34 cellular contexts compared by ENCODE assay signal in genomic region chr7:112366886-112367285, GRCh38.
"Had no signal": no experiment of that assay in that cellular context is flagged by ENCODE, and none has a peak within 500 bp of the region (broad histone marks: within the 10 kb centered on the region; RNA-seq: fewer than 3 reads in every experiment).

No MANE protein-coding gene starts in this region.

- H3K9me3 Mint-ChIP-seq: activated B cell treated with CpG ODN at 0.5 μM for 24 hours; activated CD4-positive, alpha-beta memory T cell treated with anti-CD3 and anti-CD28 coated beads for 36 hours; activated CD4-positive, alpha-beta T cell treated with anti-CD3 and anti-CD28 coated beads, Interleukin-2, amount 10 ng/mL, durations not matched to agents 24 days and 14 days; activated naive CD4-positive, alpha-beta T cell treated with anti-CD3 and anti-CD28 coated beads for 36 hours; activated naive CD4-positive, alpha-beta T cell treated with anti-CD3 and anti-CD28 coated beads, Interleukin-2, amount 50 U/mL, for 24 hours; activated naive CD8-positive, alpha-beta T cell treated with anti-CD3 and anti-CD28 coated beads for 36 hours; activated naive CD8-positive, alpha-beta T cell treated with anti-CD3 and anti-CD28 coated beads, Interleukin-2, amount 50 U/mL, for 24 hours; activated T-helper 1 cell treated with anti-CD3 and anti-CD28 coated beads, Interleukin-12 subunit alpha, Interleukin-12 subunit beta, Interleukin-2, Interleukin-4 antibody, amounts not matched to agents 30 ng/mL and 10 ng/mL and 1 ng/mL, durations not matched to agents 14 hours and 24 hours and 36 hours; activated T-helper 2 cell treated with anti-CD3 and anti-CD28 coated beads, Interferon-gamma antibody, Interleukin-2, Interleukin-4, amounts not matched to agents 10 μg/mL and 5 μg/mL and 100 μg/mL, durations not matched to agents 14 hours and 24 hours and 36 hours; endodermal cell; T-helper 2 cell treated with Interferon-gamma antibody and Interleukin-4, amounts not matched to agents 5 μg/mL and 100 μg/mL, for 36 hours had no signal

- H3K4me1 Mint-ChIP-seq: activated B cell treated with CpG ODN at 0.5 μM for 24 hours; activated CD4-positive, alpha-beta T cell treated with anti-CD3 and anti-CD28 coated beads, Interleukin-2, amount 10 ng/mL, durations not matched to agents 24 days and 14 days; activated CD8-positive, alpha-beta memory T cell treated with anti-CD3 and anti-CD28 coated beads, Interleukin-2, amount 10 ng/mL, durations not matched to agents 7 days and 5 days; activated naive CD4-positive, alpha-beta T cell treated with anti-CD3 and anti-CD28 coated beads, Interleukin-2, amount 50 U/mL, for 24 hours; activated naive CD8-positive, alpha-beta T cell treated with anti-CD3 and anti-CD28 coated beads for 36 hours; activated naive CD8-positive, alpha-beta T cell treated with anti-CD3 and anti-CD28 coated beads, Interleukin-2, amount 50 U/mL, for 24 hours had no signal

- DNase-seq: activated B cell treated with CpG ODN at 0.5 μM for 24 hours; activated CD4-positive, alpha-beta memory T cell treated with anti-CD3 and anti-CD28 coated beads for 36 hours; activated CD4-positive, alpha-beta T cell treated with anti-CD3 and anti-CD28 coated beads, Interleukin-2, amount 10 ng/mL, durations not matched to agents 24 days and 14 days; activated CD8-positive, alpha-beta memory T cell treated with anti-CD3 and anti-CD28 coated beads, Interleukin-2, amount 10 ng/mL, durations not matched to agents 7 days and 5 days; activated CD8-positive, alpha-beta memory T cell treated with anti-CD3 and anti-CD28 coated beads, Interleukin-2, amount 50 U/mL, for 4 hours; activated CD8-positive, alpha-beta T cell treated with anti-CD3 and anti-CD28 coated beads, Interleukin-2, amount 10 ng/mL, durations not matched to agents 7 days and 5 days; activated effector memory CD4-positive, alpha-beta T cell treated with anti-CD3 and anti-CD28 coated beads, Interleukin-2, amount 50 U/mL, for 16 hours; activated naive CD4-positive, alpha-beta T cell treated with anti-CD3 and anti-CD28 coated beads for 36 hours; activated naive CD8-positive, alpha-beta T cell treated with anti-CD3 and anti-CD28 coated beads for 36 hours; activated naive CD8-positive, alpha-beta T cell treated with anti-CD3 and anti-CD28 coated beads, Interleukin-2, amount 50 U/mL, for 24 hours; activated T-cell treated with anti-CD3 and anti-CD28 coated beads, Interleukin-2, amount 50 U/mL, for 1 hour; activated T-cell treated with anti-CD3 and anti-CD28 coated beads, Interleukin-2, amount 50 U/mL, for 48 hours; adrenal gland; amygdala; aorta; body of pancreas; central memory CD4-positive, alpha-beta T cell; cerebellar nuclear complex; colonic mucosa; effector memory CD4-positive, alpha-beta T cell; endodermal cell; foreskin fibroblast; glutamatergic neuron; heart left ventricle; T-helper 1 cell; T-helper 17 cell; T1000; WERI-Rb-1 had no signal

- H3K27ac ChIP-seq: adrenal gland, body of pancreas, colonic mucosa, heart left ventricle, WERI-Rb-1 had no signal

- H3K27me3 Mint-ChIP-seq: activated B cell treated with CpG ODN at 0.5 μM for 24 hours; activated CD4-positive, alpha-beta T cell treated with anti-CD3 and anti-CD28 coated beads, Interleukin-2, amount 10 ng/mL, durations not matched to agents 24 days and 14 days; activated CD8-positive, alpha-beta memory T cell treated with anti-CD3 and anti-CD28 coated beads, Interleukin-2, amount 10 ng/mL, durations not matched to agents 7 days and 5 days; activated naive CD4-positive, alpha-beta T cell treated with anti-CD3 and anti-CD28 coated beads, Interleukin-2, amount 50 U/mL, for 24 hours; activated naive CD8-positive, alpha-beta T cell treated with anti-CD3 and anti-CD28 coated beads for 36 hours had no signal

- H3K4me3 Mint-ChIP-seq: activated B cell treated with CpG ODN at 0.5 μM for 24 hours; activated CD4-positive, alpha-beta memory T cell treated with anti-CD3 and anti-CD28 coated beads for 36 hours; activated CD4-positive, alpha-beta T cell treated with anti-CD3 and anti-CD28 coated beads, Interleukin-2, amount 10 ng/mL, durations not matched to agents 24 days and 14 days; activated CD8-positive, alpha-beta memory T cell treated with anti-CD3 and anti-CD28 coated beads, Interleukin-2, amount 10 ng/mL, durations not matched to agents 7 days and 5 days; activated CD8-positive, alpha-beta T cell treated with anti-CD3 and anti-CD28 coated beads, Interleukin-2, amount 10 ng/mL, durations not matched to agents 7 days and 5 days; activated naive CD4-positive, alpha-beta T cell treated with anti-CD3 and anti-CD28 coated beads for 36 hours; activated naive CD4-positive, alpha-beta T cell treated with anti-CD3 and anti-CD28 coated beads, Interleukin-2, amount 50 U/mL, for 24 hours; activated naive CD8-positive, alpha-beta T cell treated with anti-CD3 and anti-CD28 coated beads for 36 hours; activated naive CD8-positive, alpha-beta T cell treated with anti-CD3 and anti-CD28 coated beads, Interleukin-2, amount 50 U/mL, for 24 hours; activated T-helper 1 cell treated with anti-CD3 and anti-CD28 coated beads, Interleukin-12 subunit alpha, Interleukin-12 subunit beta, Interleukin-2, Interleukin-4 antibody, amounts not matched to agents 30 ng/mL and 10 ng/mL and 1 ng/mL, durations not matched to agents 14 hours and 24 hours and 36 hours; endodermal cell; T-helper 17 cell; T-helper 2 cell treated with Interferon-gamma antibody and Interleukin-4, amounts not matched to agents 5 μg/mL and 100 μg/mL, for 36 hours had no signal

- H3K27ac Mint-ChIP-seq: activated B cell treated with CpG ODN at 0.5 μM for 24 hours; activated CD4-positive, alpha-beta memory T cell treated with anti-CD3 and anti-CD28 coated beads for 36 hours; activated CD4-positive, alpha-beta T cell treated with anti-CD3 and anti-CD28 coated beads, Interleukin-2, amount 10 ng/mL, durations not matched to agents 24 days and 14 days; activated CD8-positive, alpha-beta memory T cell treated with anti-CD3 and anti-CD28 coated beads, Interleukin-2, amount 10 ng/mL, durations not matched to agents 7 days and 5 days; activated CD8-positive, alpha-beta T cell treated with anti-CD3 and anti-CD28 coated beads, Interleukin-2, amount 10 ng/mL, durations not matched to agents 7 days and 5 days; activated naive CD4-positive, alpha-beta T cell treated with anti-CD3 and anti-CD28 coated beads for 36 hours; activated naive CD4-positive, alpha-beta T cell treated with anti-CD3 and anti-CD28 coated beads, Interleukin-2, amount 50 U/mL, for 24 hours; activated naive CD8-positive, alpha-beta T cell treated with anti-CD3 and anti-CD28 coated beads for 36 hours; activated naive CD8-positive, alpha-beta T cell treated with anti-CD3 and anti-CD28 coated beads, Interleukin-2, amount 50 U/mL, for 24 hours; activated T-helper 1 cell treated with anti-CD3 and anti-CD28 coated beads, Interleukin-12 subunit alpha, Interleukin-12 subunit beta, Interleukin-2, Interleukin-4 antibody, amounts not matched to agents 30 ng/mL and 10 ng/mL and 1 ng/mL, durations not matched to agents 14 hours and 24 hours and 36 hours; activated T-helper 2 cell treated with anti-CD3 and anti-CD28 coated beads, Interferon-gamma antibody, Interleukin-2, Interleukin-4, amounts not matched to agents 10 μg/mL and 5 μg/mL and 100 μg/mL, durations not matched to agents 14 hours and 24 hours and 36 hours; endodermal cell; T-helper 17 cell; T-helper 2 cell treated with Interferon-gamma antibody and Interleukin-4, amounts not matched to agents 5 μg/mL and 100 μg/mL, for 36 hours had no signal

- H3K36me3 Mint-ChIP-seq: activated CD4-positive, alpha-beta memory T cell treated with anti-CD3 and anti-CD28 coated beads for 36 hours; activated CD8-positive, alpha-beta memory T cell treated with anti-CD3 and anti-CD28 coated beads, Interleukin-2, amount 10 ng/mL, durations not matched to agents 7 days and 5 days; activated naive CD4-positive, alpha-beta T cell treated with anti-CD3 and anti-CD28 coated beads, Interleukin-2, amount 50 U/mL, for 24 hours; activated naive CD8-positive, alpha-beta T cell treated with anti-CD3 and anti-CD28 coated beads for 36 hours had no signal

- ATAC-seq: activated CD4-positive, CD25-positive, alpha-beta regulatory T cell treated with anti-CD3 and anti-CD28 coated beads, Interleukin-2, amount 50 U/mL, for 24 hours; activated CD8-positive, alpha-beta memory T cell treated with anti-CD3 and anti-CD28 coated beads, Interleukin-2, amount 10 ng/mL, durations not matched to agents 7 days and 5 days; activated CD8-positive, alpha-beta T cell treated with anti-CD3 and anti-CD28 coated beads, Interleukin-2, amount 10 ng/mL, durations not matched to agents 7 days and 5 days; activated naive CD8-positive, alpha-beta T cell treated with anti-CD3 and anti-CD28 coated beads, Interleukin-2, amount 50 U/mL, for 24 hours; body of pancreas; esophagus mucosa; heart left ventricle; T-helper 17 cell had no signal
